Comparison of ENCODE assay signal across 18 cellular contexts in genomic region chr1:118210051-118210722, GRCh38. TPM values are rescaled to one million over a fixed set of nuclear protein-coding genes. Genes with fewer than 3 reads are reported as not detected.
A peak's percentile ranks its signal among the peaks of the same experiment; 100 is the strongest.
DNase-seq lines count a peak whose midpoint lies in the region; ATAC-seq and TF ChIP-seq lines count a peak whose summit lies in the region.
"Had no signal": no experiment of that assay in that cellular context is flagged by ENCODE, and none has a peak within 500 bp of the region (broad histone marks: within the 10 kb centered on the region; RNA-seq: fewer than 3 reads in every experiment).

No MANE protein-coding gene starts in this region.

- H3K27ac Mint-ChIP-seq in glutamatergic neuron (ENCODE audit: unreplicated experiment), result no peak overlapping the region
- H3K27ac Mint-ChIP-seq: CD14-positive monocyte; CD8-positive, alpha-beta T cell had no signal

- H3K27me3 Mint-ChIP-seq in glutamatergic neuron (ENCODE audit: unreplicated experiment), result peaks cover 1% of the 10 kb centered on the region

- CTCF ChIA-PET in RWPE1 (lab: Yijun Ruan, JAX), result no interaction called here

- no peaks in the 10 kb centered on the region for H3K27me3 ChIP-seq in foreskin keratinocyte

- H3K27ac ChIP-seq in RWPE1 (peak overlapping the region; percentile 60), foreskin keratinocyte (peak overlapping the region; percentile 36)
- H3K27ac ChIP-seq: 22Rv1 had no signal

- no peak overlapping the region for H3K4me3 Mint-ChIP-seq in glutamatergic neuron (ENCODE audit: unreplicated experiment)
- H3K4me3 Mint-ChIP-seq: CD14-positive monocyte; CD8-positive, alpha-beta T cell had no signal

- H3K36me3 Mint-ChIP-seq in glutamatergic neuron (ENCODE audit: unreplicated experiment), result no peaks in the 10 kb centered on the region
- H3K36me3 Mint-ChIP-seq: CD14-positive monocyte; CD8-positive, alpha-beta T cell had no signal

- ATAC-seq in foreskin keratinocyte (peak; percentile 41), left colon (no peak)
- ATAC-seq: CD8-positive, alpha-beta T cell had no signal

- POLR2A ChIA-PET in RWPE1 (lab: Yijun Ruan, JAX; ENCODE audit: low non-redundant PET), result no interaction called here

- intact Hi-C loops in left colon (cut with DNase I, micrococcal nuclease), result no loop called here

- TF ChIP-seq CTCF in RWPE1 (conservative IDR thresholded peaks at IDR 0.05; ENCODE audit: low read depth) (no peak), epithelial cell of esophagus (IDR thresholded peaks at IDR 0.05; ENCODE audit: insufficient read depth, low read depth, low read length, missing control alignments) (no peak), foreskin keratinocyte (conservative IDR thresholded peaks at IDR 0.05) (no peak), glutamatergic neuron (IDR thresholded peaks at IDR 0.05; ENCODE audit: partially characterized antibody, unreplicated experiment) (no peak)

- no peak overlapping the region for H3K4me3 ChIP-seq in epithelial cell of esophagus (ENCODE audit: low read length)
- H3K4me3 ChIP-seq: HAP-1 had no signal

- peak; percentile 21 for DNase-seq in DMS 273 (lab: John Stamatoyannopoulos, UW; ENCODE audit: unreplicated experiment)
- DNase-seq in DMS 273 treated with DMSO at 0.1 percent for 48 hours (lab: John Stamatoyannopoulos, UW), result no peak
- DNase-seq in RWPE1 (ENCODE audit: low spot score), result peak; percentile 7
- peak; percentile 61 for DNase-seq in epithelial cell of esophagus (ENCODE audit: low read depth)
- peak; percentile 74 to 89 for DNase-seq in foreskin keratinocyte
- DNase-seq in glutamatergic neuron, result no peak
- no peak for DNase-seq in left colon
- no peak for DNase-seq in NCI-H345 (lab: John Stamatoyannopoulos, UW)
- DNase-seq: CD8-positive, alpha-beta T cell; COR-L47; DMS53; GF-D8; GOT3 had no signal

- H3K9me3 Mint-ChIP-seq in glutamatergic neuron (ENCODE audit: unreplicated experiment), result no peaks in the 10 kb centered on the region
- H3K9me3 Mint-ChIP-seq: CD8-positive, alpha-beta T cell had no signal

- no peaks in the 10 kb centered on the region for H3K4me1 Mint-ChIP-seq in glutamatergic neuron (ENCODE audit: low read depth, unreplicated experiment)
- H3K4me1 Mint-ChIP-seq: CD14-positive monocyte had no signal

- peaks cover 28% of the 10 kb centered on the region for H3K4me1 ChIP-seq in foreskin keratinocyte
- H3K4me1 ChIP-seq: HAP-1 had no signal

RNA-seq across cellular contexts. Expression of gene SPAG17, which starts 25.2 kb away (rescaled TPM):
- total RNA-seq in foreskin keratinocyte, result 0.10 and 0.39 TPM in 2 replicates
- 0.18 and 0.20 TPM in 2 replicates for polyA plus RNA-seq in foreskin keratinocyte
- total RNA-seq in glutamatergic neuron (ENCODE audit: unreplicated experiment), result not detected
- total RNA-seq in left colon, result not detected
- total RNA-seq: A673; CD8-positive, alpha-beta T cell; HT1080 had no signal

Comparison
In these comparisons a context has a peak if more than half of its experiments do, and no peak if none do; other contexts are left out.
1. DNase-seq: peak in DMS 273 (single experiment), RWPE1 (single experiment), epithelial cell of esophagus (single experiment) and foreskin keratinocyte (2 of 2); none in DMS 273 treated with DMSO at 0.1 percent for 48 hours (single experiment), glutamatergic neuron (single experiment), left colon (0 of 2) and NCI-H345 (single experiment).